In genomic region chr19:14030997-14031718, GRCh38 we compare ENCODE assay signal across 9 cellular contexts. TPM values are rescaled to one million over a fixed set of nuclear protein-coding genes. Genes with fewer than 3 reads are reported as not detected.
DNase-seq lines count a peak whose midpoint lies in the region; ATAC-seq, FAIRE-seq and TF ChIP-seq lines count a peak whose summit lies in the region.
"Had no signal": no experiment of that assay in that cellular context is flagged by ENCODE, and none has a peak within 500 bp of the region (broad histone marks: within the 10 kb centered on the region; RNA-seq: fewer than 3 reads in every experiment).

No MANE protein-coding gene starts in this region.

- peak overlapping the region; percentile 87 for H2AFZ ChIP-seq in keratinocyte (ENCODE audit: control insufficient read depth, low read length)

- no peak for DNase-seq in activated T-cell treated with anti-CD3 and anti-CD28 coated beads, Interleukin-2, amount 50 U/mL, for 24 hours
- DNase-seq in activated T-cell treated with anti-CD3 and anti-CD28 coated beads, Interleukin-2, amount 50 U/mL, for 1 hour: no peak
- DNase-seq in keratinocyte (ENCODE audit: low read depth, low spot score): no peak
- DNase-seq in testis: no peak
- no peak for DNase-seq in activated CD4-positive, CD25-positive, alpha-beta regulatory T cell treated with anti-CD3 and anti-CD28 coated beads, Interleukin-2, amount 50 U/mL, for 72 hours

- ATAC-seq in activated T-helper 17 cell treated with anti-CD3 and anti-CD28 coated beads, Interleukin-2, amount 50 U/mL, for 72 hours (replicated peaks): no peak
- ATAC-seq in HG03442 (IDR thresholded peaks at IDR 0.05; ENCODE audit: unreplicated experiment) (no peak), GM21360 (IDR thresholded peaks at IDR 0.05; ENCODE audit: unreplicated experiment) (no peak)

- no peaks in the 10 kb centered on the region for H3K9me3 ChIP-seq in keratinocyte (ENCODE audit: control insufficient read depth, low read depth, low read length)
- no peaks in the 10 kb centered on the region for H3K9me3 ChIP-seq in testis

- H3K27ac Mint-ChIP-seq in activated T-cell treated with anti-CD3 and anti-CD28 coated beads, Interleukin-2, amount 50 U/mL, for 24 hours: peak overlapping the region; percentile 75
- H3K27ac Mint-ChIP-seq in activated T-helper 17 cell treated with anti-CD3 and anti-CD28 coated beads, Interleukin-2, amount 50 U/mL, for 72 hours: peak overlapping the region; percentile 91

- FAIRE-seq in keratinocyte (lab: Jason Lieb, UNC): no peak

- H3K9ac ChIP-seq in keratinocyte (ENCODE audit: control insufficient read depth, extremely low read depth, insufficient read depth, low read length): no peak overlapping the region

- H3K4me3 ChIP-seq in keratinocyte (ENCODE audit: control insufficient read depth in 2 of 3, extremely low read depth in 1 of 3, insufficient read depth in 2 of 3, low read depth in 1 of 3, low read length in 3 of 3): peak overlapping the region in 2 of 3 experiments; percentile 61 to 74
- H3K4me3 ChIP-seq in testis: peak overlapping the region; percentile 55 to 73

- no peaks in the 10 kb centered on the region for H3K9me3 Mint-ChIP-seq in activated T-cell treated with anti-CD3 and anti-CD28 coated beads, Interleukin-2, amount 50 U/mL, for 24 hours
- no peaks in the 10 kb centered on the region for H3K9me3 Mint-ChIP-seq in activated T-helper 17 cell treated with anti-CD3 and anti-CD28 coated beads, Interleukin-2, amount 50 U/mL, for 72 hours

- WGBS in testis, 2 donors: 20 to 62% methylated on average over 5 to 20 of the region's 20 CpGs

- H3K4me1 ChIP-seq in keratinocyte (ENCODE audit: control insufficient read depth, extremely low read depth, insufficient read depth, low read length) (no peaks in the 10 kb centered on the region), testis (peaks cover 9% of the 10 kb centered on the region)

- H3K36me3 Mint-ChIP-seq in activated T-cell treated with anti-CD3 and anti-CD28 coated beads, Interleukin-2, amount 50 U/mL, for 24 hours (ENCODE audit: low read depth): peaks cover 26% of the 10 kb centered on the region
- H3K36me3 Mint-ChIP-seq in activated T-helper 17 cell treated with anti-CD3 and anti-CD28 coated beads, Interleukin-2, amount 50 U/mL, for 72 hours (ENCODE audit: low read depth): peaks cover 35% of the 10 kb centered on the region

- H3K79me2 ChIP-seq in keratinocyte (ENCODE audit: control insufficient read depth, insufficient read depth, low read length): no peaks in the 10 kb centered on the region

- peaks cover 21% of the 10 kb centered on the region for H3K4me1 Mint-ChIP-seq in activated T-cell treated with anti-CD3 and anti-CD28 coated beads, Interleukin-2, amount 50 U/mL, for 24 hours (ENCODE audit: low read depth)
- H3K4me1 Mint-ChIP-seq in activated T-helper 17 cell treated with anti-CD3 and anti-CD28 coated beads, Interleukin-2, amount 50 U/mL, for 72 hours: peaks cover 12% of the 10 kb centered on the region

- H3K36me3 ChIP-seq in keratinocyte (ENCODE audit: control insufficient read depth in 2 of 2, extremely low read depth in 1 of 2, insufficient read depth in 2 of 2, low read length in 2 of 2): no peaks in the 10 kb centered on the region
- no peaks in the 10 kb centered on the region for H3K36me3 ChIP-seq in testis (ENCODE audit: low read depth, missing control alignments)

- H3K27me3 ChIP-seq in keratinocyte (ENCODE audit: control insufficient read depth, extremely low read depth, insufficient read depth, low read length) (no peaks in the 10 kb centered on the region), testis (no peaks in the 10 kb centered on the region)

- TF ChIP-seq CTCF in keratinocyte (optimal IDR thresholded peaks at IDR 0.05 in 1 of 3, IDR thresholded peaks at IDR 0.05 in 1 of 3, conservative IDR thresholded peaks at IDR 0.05 in 1 of 3; ENCODE audit: extremely low read depth in 1 of 3, insufficient read depth in 2 of 3, low read length in 3 of 3) (no peak), testis (IDR thresholded peaks at IDR 0.05) (no peak)

- H3K9me1 ChIP-seq in keratinocyte (ENCODE audit: control insufficient read depth, extremely low read depth, insufficient read depth, low read length): no peaks in the 10 kb centered on the region

- H3K27ac ChIP-seq in keratinocyte (ENCODE audit: control insufficient read depth, insufficient read depth, low read length) (no peak overlapping the region), testis (peak overlapping the region; percentile 80 to 81)

- no peaks in the 10 kb centered on the region for H3K27me3 Mint-ChIP-seq in activated T-cell treated with anti-CD3 and anti-CD28 coated beads, Interleukin-2, amount 50 U/mL, for 24 hours
- no peaks in the 10 kb centered on the region for H3K27me3 Mint-ChIP-seq in activated T-helper 17 cell treated with anti-CD3 and anti-CD28 coated beads, Interleukin-2, amount 50 U/mL, for 72 hours

- no peaks in the 10 kb centered on the region for H4K20me1 ChIP-seq in keratinocyte (ENCODE audit: control insufficient read depth, extremely low read depth, insufficient read depth, low read length)

- intact Hi-C loops in testis (cut with DNase I; ENCODE audit: low total_unique reads): no loop called here

- dilution Hi-C loops in keratinocyte (cut with MboI; ENCODE audit: extremely low pct_ligation_motif_present, low sequenced_read_pairs): no loop called here

- TF ChIP-seq POLR2A in testis (IDR thresholded peaks at IDR 0.05): no peak

- H3K4me2 ChIP-seq in keratinocyte (ENCODE audit: control insufficient read depth, extremely low read depth, insufficient read depth, low read depth, low read length): peak overlapping the region; percentile 87

- peak overlapping the region; percentile 93 for H3K4me3 Mint-ChIP-seq in activated T-cell treated with anti-CD3 and anti-CD28 coated beads, Interleukin-2, amount 50 U/mL, for 24 hours
- H3K4me3 Mint-ChIP-seq in activated T-helper 17 cell treated with anti-CD3 and anti-CD28 coated beads, Interleukin-2, amount 50 U/mL, for 72 hours: peak overlapping the region; percentile 85

RNA-seq across cellular contexts. Expression of gene IL27RA, which starts 0.4 kb away (rescaled TPM):
- total RNA-seq in activated T-helper 17 cell treated with anti-CD3 and anti-CD28 coated beads, Interleukin-2, amount 50 U/mL, for 72 hours: 10 to 100 TPM; 52.1 to 53.9 TPM
- polyA plus RNA-seq in keratinocyte (2.2 to 3.0 TPM (median 2.8 TPM) in 3 replicates), testis (ENCODE audit: insufficient read depth, low read depth, low replicate concordance) (5.2 TPM)
- 0.11 TPM for polyA plus RNA-seq in keratinocyte (2011; ENCODE audit: low read depth)
- 1.3 and 1.7 TPM in 2 replicates for polyA plus RNA-seq in keratinocyte (2011; cell fraction: cytosol; rRNA removed)
- 3.1 and 3.5 TPM in 2 replicates for polyA plus RNA-seq in keratinocyte (2011; cell fraction: nucleus; rRNA removed)
- 0.18 and 3.2 TPM in 2 replicates for polyA plus RNA-seq in keratinocyte (2012; ENCODE audit: low replicate concordance)
- 1.2 to 2.6 TPM (median 1.5 TPM) in 3 replicates for polyA minus RNA-seq in keratinocyte
- 2.5 TPM for polyA minus RNA-seq in keratinocyte (2011; cell fraction: cytosol; rRNA and poly(A)+ RNA removed)
- 1.9 and 2.2 TPM in 2 replicates for polyA minus RNA-seq in keratinocyte (2011; cell fraction: nucleus; rRNA and poly(A)+ RNA removed)
- 1 to 10 TPM; 3.5 to 4.9 TPM for total RNA-seq in testis

RNA-seq across cellular contexts. Expression of gene RLN3, which starts 3.2 kb away (rescaled TPM):
- not detected for total RNA-seq in activated T-helper 17 cell treated with anti-CD3 and anti-CD28 coated beads, Interleukin-2, amount 50 U/mL, for 72 hours
- not detected in 3 replicates for polyA plus RNA-seq in keratinocyte
- polyA plus RNA-seq in keratinocyte (2011; ENCODE audit: low read depth): not detected
- polyA plus RNA-seq in keratinocyte (2011; cell fraction: cytosol; rRNA removed): not detected in 2 replicates
- not detected in 2 replicates for polyA plus RNA-seq in keratinocyte (2011; cell fraction: nucleus; rRNA removed)
- polyA plus RNA-seq in keratinocyte (2012; ENCODE audit: low replicate concordance): not detected in 2 replicates
- polyA minus RNA-seq in keratinocyte: not detected in 3 replicates
- not detected for polyA minus RNA-seq in keratinocyte (2011; cell fraction: cytosol; rRNA and poly(A)+ RNA removed)
- polyA minus RNA-seq in keratinocyte (2011; cell fraction: nucleus; rRNA and poly(A)+ RNA removed): not detected in 2 replicates
- not detected for total RNA-seq in testis
- 1.7 TPM for polyA plus RNA-seq in testis (ENCODE audit: insufficient read depth, low read depth, low replicate concordance)
- total RNA-seq: Daoy had no signal

RNA-seq across cellular contexts. Expression of gene RFX1, which starts 25.0 kb away (rescaled TPM):
- 10 to 100 TPM; 12.6 to 12.9 TPM for total RNA-seq in activated T-helper 17 cell treated with anti-CD3 and anti-CD28 coated beads, Interleukin-2, amount 50 U/mL, for 72 hours
- polyA plus RNA-seq in keratinocyte: 0.45 to 0.97 TPM (median 0.48 TPM) in 3 replicates
- polyA plus RNA-seq in keratinocyte (2011; ENCODE audit: low read depth): 3.7 TPM
- polyA plus RNA-seq in keratinocyte (2011; cell fraction: cytosol; rRNA removed): 0.44 and 1.0 TPM in 2 replicates
- polyA plus RNA-seq in keratinocyte (2011; cell fraction: nucleus; rRNA removed): 3.0 and 3.7 TPM in 2 replicates
- 4.0 and 4.3 TPM in 2 replicates for polyA plus RNA-seq in keratinocyte (2012; ENCODE audit: low replicate concordance)
- polyA minus RNA-seq in keratinocyte: 0.42 to 6.6 TPM (median 0.76 TPM) in 3 replicates
- polyA minus RNA-seq in keratinocyte (2011; cell fraction: cytosol; rRNA and poly(A)+ RNA removed): 4.2 TPM
- polyA minus RNA-seq in keratinocyte (2011; cell fraction: nucleus; rRNA and poly(A)+ RNA removed): 3.4 and 9.2 TPM in 2 replicates
- total RNA-seq in testis: 10 to 100 TPM; 18.3 to 24.2 TPM
- 40.9 TPM for polyA plus RNA-seq in testis (ENCODE audit: insufficient read depth, low read depth, low replicate concordance)

RNA-seq across cellular contexts. Expression of gene PALM3, which starts 30.7 kb away (rescaled TPM):
- not detected for total RNA-seq in activated T-helper 17 cell treated with anti-CD3 and anti-CD28 coated beads, Interleukin-2, amount 50 U/mL, for 72 hours
- polyA plus RNA-seq in keratinocyte (not detected in 3 replicates), testis (ENCODE audit: insufficient read depth, low read depth, low replicate concordance) (18.4 TPM)
- not detected for polyA plus RNA-seq in keratinocyte (2011; ENCODE audit: low read depth)
- not detected in 2 replicates for polyA plus RNA-seq in keratinocyte (2011; cell fraction: cytosol; rRNA removed)
- not detected in 2 replicates for polyA plus RNA-seq in keratinocyte (2011; cell fraction: nucleus; rRNA removed)
- polyA plus RNA-seq in keratinocyte (2012; ENCODE audit: low replicate concordance): 0.07 TPM in 1 of 2 replicates, not detected in the other
- not detected in 3 replicates for polyA minus RNA-seq in keratinocyte
- not detected for polyA minus RNA-seq in keratinocyte (2011; cell fraction: cytosol; rRNA and poly(A)+ RNA removed)
- polyA minus RNA-seq in keratinocyte (2011; cell fraction: nucleus; rRNA and poly(A)+ RNA removed): not detected in 2 replicates
- 10 to 100 TPM; 21.3 to 34.6 TPM for total RNA-seq in testis

RNA-seq across cellular contexts. Expression of gene MISP3, which starts 41.4 kb away (rescaled TPM):
- total RNA-seq in activated T-helper 17 cell treated with anti-CD3 and anti-CD28 coated beads, Interleukin-2, amount 50 U/mL, for 72 hours: 1 to 10 TPM; 1.5 to 4.1 TPM
- polyA plus RNA-seq in keratinocyte (0.79 to 1.2 TPM (median 0.96 TPM) in 3 replicates), testis (ENCODE audit: insufficient read depth, low read depth, low replicate concordance) (0.76 TPM)
- polyA plus RNA-seq in keratinocyte (2011; ENCODE audit: low read depth): 1.2 TPM
- polyA plus RNA-seq in keratinocyte (2011; cell fraction: cytosol; rRNA removed): 0.45 and 1.6 TPM in 2 replicates
- 0.64 and 1.7 TPM in 2 replicates for polyA plus RNA-seq in keratinocyte (2011; cell fraction: nucleus; rRNA removed)
- 0.91 and 2.7 TPM in 2 replicates for polyA plus RNA-seq in keratinocyte (2012; ENCODE audit: low replicate concordance)
- polyA minus RNA-seq in keratinocyte: 0.10 TPM in 1 of 3 replicates, not detected in the others
- not detected for polyA minus RNA-seq in keratinocyte (2011; cell fraction: cytosol; rRNA and poly(A)+ RNA removed)
- polyA minus RNA-seq in keratinocyte (2011; cell fraction: nucleus; rRNA and poly(A)+ RNA removed): not detected in 2 replicates
- total RNA-seq in testis: 1 to 10 TPM; 4.2 to 7.2 TPM

Comparison
In these comparisons a context has a peak if more than half of its experiments do, and no peak if none do; other contexts are left out.
1. RNA of gene IL27RA, which starts 0.4 kb away (total RNA-seq): 52.1 to 53.9 TPM in activated T-helper 17 cell treated with anti-CD3 and anti-CD28 coated beads, Interleukin-2, amount 50 U/mL, for 72 hours; 3.5 to 4.9 TPM in testis; every median in the first group is over 4 times any median in the second.